ENCODE assay signal across 19 cellular contexts in genomic region chr1:211687462-211688215, GRCh38. TPM values are rescaled to one million over a fixed set of nuclear protein-coding genes. Genes with fewer than 3 reads are reported as not detected.
DNase-seq lines count a peak whose midpoint lies in the region; ATAC-seq, FAIRE-seq and TF ChIP-seq lines count a peak whose summit lies in the region.
"Had no signal": no experiment of that assay in that cellular context is flagged by ENCODE, and none has a peak within 500 bp of the region (broad histone marks: within the 10 kb centered on the region; RNA-seq: fewer than 3 reads in every experiment).

No MANE protein-coding gene starts in this region.

- H3K36me3 Mint-ChIP-seq in activated CD4-positive, alpha-beta T cell treated with anti-CD3 and anti-CD28 coated beads, Interleukin-2, amount 10 ng/mL, durations not matched to agents 7 days and 5 days (ENCODE audit: low read depth): peaks cover 3% of the 10 kb centered on the region
- no peaks in the 10 kb centered on the region for H3K36me3 Mint-ChIP-seq in activated B cell treated with CpG ODN at 0.5 μM for 24 hours (ENCODE audit: low read depth)
- no peaks in the 10 kb centered on the region for H3K36me3 Mint-ChIP-seq in natural killer cell treated with Interleukin-12 subunit alpha and Interleukin-12 subunit beta and Interleukin-15 and Interleukin-18, amount 100 ng/mL, for 72 hours
- H3K36me3 Mint-ChIP-seq: naive B cell had no signal

- CTCF ChIA-PET in activated CD4-positive, alpha-beta T cell treated with anti-CD3 and anti-CD28 coated beads, Interleukin-2, amount 10 ng/mL, durations not matched to agents 7 days and 5 days (lab: Charles Lee): interaction anchor here (1.2 to 4.7 kb wide), 2 partner anchors 11 to 680 kb away, joined by 3 to 30 read pairs; no protein-coding TSS in a partner anchor
- CTCF ChIA-PET in activated B cell treated with CpG ODN at 0.5 μM for 24 hours (lab: Charles Lee): no interaction called here

- ATAC-seq in activated B cell treated with CpG ODN at 0.5 μM for 24 hours (ENCODE audit: low read depth): no peak
- no peak for ATAC-seq in natural killer cell treated with Interleukin-12 subunit alpha and Interleukin-12 subunit beta and Interleukin-15 and Interleukin-18, amount 100 ng/mL, for 72 hours
- ATAC-seq in HG02870 (IDR thresholded peaks at IDR 0.05; ENCODE audit: unreplicated experiment): no peak

- intact Hi-C loops in activated B cell treated with CpG ODN at 0.5 μM for 24 hours (cut with micrococcal nuclease): no loop called here

- no peaks in the 10 kb centered on the region for H3K9me3 Mint-ChIP-seq in activated CD4-positive, alpha-beta T cell treated with anti-CD3 and anti-CD28 coated beads, Interleukin-2, amount 10 ng/mL, durations not matched to agents 7 days and 5 days
- no peaks in the 10 kb centered on the region for H3K9me3 Mint-ChIP-seq in activated B cell treated with CpG ODN at 0.5 μM for 24 hours
- H3K9me3 Mint-ChIP-seq in natural killer cell treated with Interleukin-12 subunit alpha and Interleukin-12 subunit beta and Interleukin-15 and Interleukin-18, amount 100 ng/mL, for 72 hours: no peaks in the 10 kb centered on the region
- H3K9me3 Mint-ChIP-seq: naive B cell had no signal

- POLR2A ChIA-PET in activated CD4-positive, alpha-beta T cell treated with anti-CD3 and anti-CD28 coated beads, Interleukin-2, amount 10 ng/mL, durations not matched to agents 7 days and 5 days (lab: Charles Lee): no interaction called here
- POLR2A ChIA-PET in activated B cell treated with CpG ODN at 0.5 μM for 24 hours (lab: Charles Lee): no interaction called here

- peak; percentile 32 for DNase-seq in activated CD4-positive, alpha-beta T cell treated with anti-CD3 and anti-CD28 coated beads, Interleukin-2, amount 10 ng/mL, durations not matched to agents 7 days and 5 days
- DNase-seq in activated CD4-positive, alpha-beta T cell treated with anti-CD3 and anti-CD28 coated beads for 1 hour: no peak
- DNase-seq in GM18507 (ENCODE audit: extremely low spot score, insufficient read length, low read depth): no peak
- DNase-seq in activated B cell treated with CpG ODN at 0.5 μM for 24 hours: no peak
- no peak for DNase-seq in natural killer cell treated with Interleukin-12 subunit alpha and Interleukin-12 subunit beta and Interleukin-15 and Interleukin-18, amount 100 ng/mL, for 72 hours (ENCODE audit: low spot score)
- DNase-seq in AML-193 (lab: John Stamatoyannopoulos, UW): no peak
- DNase-seq in HT-29 (ENCODE audit: low spot score): no peak
- DNase-seq: activated CD4-positive, alpha-beta T cell treated with anti-CD3 and anti-CD28 coated beads, Interleukin-2, amount 50 U/mL, for 48 hours; naive B cell; NCI-H1092 treated with DMSO at 0.1 percent for 48 hours; NCI-H2081; NCI-H446 treated with DMSO at 0.1 percent for 48 hours; NK-92 treated with Interleukin-12 subunit alpha and Interleukin-12 subunit beta, amount 100 ng/mL, for 24 hours; stimulated activated CD4-positive, alpha-beta T cell treated with anti-CD3 and anti-CD28 coated beads, Interleukin-2, amount 100 ng/mL, for 24 hours had no signal

- peaks cover 16% of the 10 kb centered on the region for H3K4me1 Mint-ChIP-seq in activated CD4-positive, alpha-beta T cell treated with anti-CD3 and anti-CD28 coated beads, Interleukin-2, amount 10 ng/mL, durations not matched to agents 7 days and 5 days
- peaks cover 19% of the 10 kb centered on the region for H3K4me1 Mint-ChIP-seq in activated B cell treated with CpG ODN at 0.5 μM for 24 hours
- peaks cover 18 to 40% of the 10 kb centered on the region in 2 donors for H3K4me1 Mint-ChIP-seq in natural killer cell treated with Interleukin-12 subunit alpha and Interleukin-12 subunit beta and Interleukin-15 and Interleukin-18, amount 100 ng/mL, for 72 hours (ENCODE audit: low read depth in 2 of 2)

- peak overlapping the region; percentile 20 for H3K4me3 Mint-ChIP-seq in activated CD4-positive, alpha-beta T cell treated with anti-CD3 and anti-CD28 coated beads, Interleukin-2, amount 10 ng/mL, durations not matched to agents 7 days and 5 days
- H3K4me3 Mint-ChIP-seq in activated B cell treated with CpG ODN at 0.5 μM for 24 hours: no peak overlapping the region
- H3K4me3 Mint-ChIP-seq in natural killer cell treated with Interleukin-12 subunit alpha and Interleukin-12 subunit beta and Interleukin-15 and Interleukin-18, amount 100 ng/mL, for 72 hours: peak overlapping the region; percentile 63

- peak overlapping the region; percentile 70 for H3K27ac Mint-ChIP-seq in activated CD4-positive, alpha-beta T cell treated with anti-CD3 and anti-CD28 coated beads, Interleukin-2, amount 10 ng/mL, durations not matched to agents 7 days and 5 days
- H3K27ac Mint-ChIP-seq in activated B cell treated with CpG ODN at 0.5 μM for 24 hours: peak overlapping the region; percentile 38
- H3K27ac Mint-ChIP-seq in natural killer cell treated with Interleukin-12 subunit alpha and Interleukin-12 subunit beta and Interleukin-15 and Interleukin-18, amount 100 ng/mL, for 72 hours: peak overlapping the region; percentile 46

- no peak for TF ChIP-seq CTCF in activated B cell treated with CpG ODN at 0.5 μM for 24 hours (IDR thresholded peaks at IDR 0.05)

- peaks cover 12% of the 10 kb centered on the region for H3K27me3 Mint-ChIP-seq in activated CD4-positive, alpha-beta T cell treated with anti-CD3 and anti-CD28 coated beads, Interleukin-2, amount 10 ng/mL, durations not matched to agents 7 days and 5 days
- no peaks in the 10 kb centered on the region for H3K27me3 Mint-ChIP-seq in activated B cell treated with CpG ODN at 0.5 μM for 24 hours
- H3K27me3 Mint-ChIP-seq in natural killer cell treated with Interleukin-12 subunit alpha and Interleukin-12 subunit beta and Interleukin-15 and Interleukin-18, amount 100 ng/mL, for 72 hours: no peaks in the 10 kb centered on the region

- FAIRE-seq in GM18507 (lab: Jason Lieb, UNC): peak; percentile 69
- FAIRE-seq: bronchial epithelial cell, endothelial cell of umbilical vein, islet of Langerhans had no signal

RNA-seq across cellular contexts. Expression of gene NEK2, which starts 12.2 kb away (rescaled TPM):
- 10 to 100 TPM; 49.0 to 51.9 TPM for total RNA-seq in activated CD4-positive, alpha-beta T cell treated with anti-CD3 and anti-CD28 coated beads, Interleukin-2, amount 10 ng/mL, durations not matched to agents 7 days and 5 days
- total RNA-seq in activated B cell treated with CpG ODN at 0.5 μM for 24 hours: 0.35 and 0.59 TPM in 2 replicates
- 10 to 100 TPM; 12.8 to 25.2 TPM for total RNA-seq in natural killer cell treated with Interleukin-12 subunit alpha and Interleukin-12 subunit beta and Interleukin-15 and Interleukin-18, amount 100 ng/mL, for 72 hours
- 30.5 and 36.4 TPM in 2 replicates for total RNA-seq in HT-29 (2014; rRNA removed; shearing (Covaris generic))
- total RNA-seq: posterior vena cava had no signal
